ENCODE assay signal across 1 cellular context in the genomic region with DNA sequence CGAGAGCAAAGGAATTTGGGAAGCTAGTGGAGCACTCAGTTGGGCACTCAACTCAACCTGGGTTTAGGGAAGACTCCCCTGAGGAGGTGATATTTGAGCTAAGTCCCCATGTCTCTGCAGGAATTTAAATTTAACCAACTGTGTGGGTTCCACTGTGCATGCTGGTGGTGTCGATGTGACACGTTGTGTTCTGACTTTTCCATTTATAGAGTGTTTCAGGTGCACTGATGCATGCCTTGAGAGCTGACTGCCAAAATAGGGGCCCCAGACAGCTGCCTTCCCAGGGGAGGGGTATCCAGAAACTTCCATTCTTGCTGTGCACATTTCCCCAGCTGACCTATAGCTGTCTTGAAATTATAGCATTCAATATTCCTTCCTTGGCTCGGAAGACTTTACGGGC.
TF ChIP-seq lines count a peak whose summit lies in the region.

No MANE protein-coding gene starts in this region.

TF ChIP-seq in GM12878, 131 proteins besides CTCF, POLR2A, EP300 and RAD21 (continued from another document):
- TF ChIP-seq, protein P1, sequence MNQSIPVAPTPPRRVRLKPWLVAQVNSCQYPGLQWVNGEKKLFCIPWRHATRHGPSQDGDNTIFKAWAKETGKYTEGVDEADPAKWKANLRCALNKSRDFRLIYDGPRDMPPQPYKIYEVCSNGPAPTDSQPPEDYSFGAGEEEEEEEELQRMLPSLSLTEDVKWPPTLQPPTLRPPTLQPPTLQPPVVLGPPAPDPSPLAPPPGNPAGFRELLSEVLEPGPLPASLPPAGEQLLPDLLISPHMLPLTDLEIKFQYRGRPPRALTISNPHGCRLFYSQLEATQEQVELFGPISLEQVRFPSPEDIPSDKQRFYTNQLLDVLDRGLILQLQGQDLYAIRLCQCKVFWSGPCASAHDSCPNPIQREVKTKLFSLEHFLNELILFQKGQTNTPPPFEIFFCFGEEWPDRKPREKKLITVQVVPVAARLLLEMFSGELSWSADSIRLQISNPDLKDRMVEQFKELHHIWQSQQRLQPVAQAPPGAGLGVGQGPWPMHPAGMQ (IDR thresholded peaks at IDR 0.05; ENCODE audit: borderline replicate concordance), result no peak
- TF ChIP-seq BACH1 (IDR thresholded peaks at IDR 0.05; ENCODE audit: borderline replicate concordance) (no peak), NBN (IDR thresholded peaks at IDR 0.05) (no peak), IKZF2 (IDR thresholded peaks at IDR 0.05) (peak; percentile 18 to 28; a peak in 1 of 4 replicates), TARDBP (IDR thresholded peaks at IDR 0.05; ENCODE audit: borderline replicate concordance) (no peak), SRF (IDR thresholded peaks at IDR 0.05; ENCODE audit: low read depth in 2 of 2, low read length in 2 of 2) (0 out of 4 replicates have a peak, but pooled peaks of 1 of the 2 experiments have one; percentile 57), RFX5 (IDR thresholded peaks at IDR 0.05; ENCODE audit: low read depth, low read length) (no peak), IKZF1 (conservative IDR thresholded peaks at IDR 0.05) (peak; percentile 47; the same call in 1 of the 2 replicates), ZNF24 (IDR thresholded peaks at IDR 0.05) (no peak), TCF3 (IDR thresholded peaks at IDR 0.05; ENCODE audit: borderline replicate concordance, insufficient read depth, low read depth, low read length) (no peak), HDAC6 (IDR thresholded peaks at IDR 0.05; ENCODE audit: unreplicated experiment) (no peak), FOXK2 (IDR thresholded peaks at IDR 0.05) (no peak), SP1 (IDR thresholded peaks at IDR 0.05; ENCODE audit: low read depth, low read length) (no peak), TAF1 (IDR thresholded peaks at IDR 0.05; ENCODE audit: borderline replicate concordance, low read depth, low read length) (no peak), ATF7 (IDR thresholded peaks at IDR 0.05; ENCODE audit: low read depth) (no peak)
- TF ChIP-seq, protein P2, sequence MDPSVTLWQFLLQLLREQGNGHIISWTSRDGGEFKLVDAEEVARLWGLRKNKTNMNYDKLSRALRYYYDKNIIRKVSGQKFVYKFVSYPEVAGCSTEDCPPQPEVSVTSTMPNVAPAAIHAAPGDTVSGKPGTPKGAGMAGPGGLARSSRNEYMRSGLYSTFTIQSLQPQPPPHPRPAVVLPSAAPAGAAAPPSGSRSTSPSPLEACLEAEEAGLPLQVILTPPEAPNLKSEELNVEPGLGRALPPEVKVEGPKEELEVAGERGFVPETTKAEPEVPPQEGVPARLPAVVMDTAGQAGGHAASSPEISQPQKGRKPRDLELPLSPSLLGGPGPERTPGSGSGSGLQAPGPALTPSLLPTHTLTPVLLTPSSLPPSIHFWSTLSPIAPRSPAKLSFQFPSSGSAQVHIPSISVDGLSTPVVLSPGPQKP (IDR thresholded peaks at IDR 0.05; ENCODE audit: low read depth, low read length), result no peak
- TF ChIP-seq, protein P3, sequence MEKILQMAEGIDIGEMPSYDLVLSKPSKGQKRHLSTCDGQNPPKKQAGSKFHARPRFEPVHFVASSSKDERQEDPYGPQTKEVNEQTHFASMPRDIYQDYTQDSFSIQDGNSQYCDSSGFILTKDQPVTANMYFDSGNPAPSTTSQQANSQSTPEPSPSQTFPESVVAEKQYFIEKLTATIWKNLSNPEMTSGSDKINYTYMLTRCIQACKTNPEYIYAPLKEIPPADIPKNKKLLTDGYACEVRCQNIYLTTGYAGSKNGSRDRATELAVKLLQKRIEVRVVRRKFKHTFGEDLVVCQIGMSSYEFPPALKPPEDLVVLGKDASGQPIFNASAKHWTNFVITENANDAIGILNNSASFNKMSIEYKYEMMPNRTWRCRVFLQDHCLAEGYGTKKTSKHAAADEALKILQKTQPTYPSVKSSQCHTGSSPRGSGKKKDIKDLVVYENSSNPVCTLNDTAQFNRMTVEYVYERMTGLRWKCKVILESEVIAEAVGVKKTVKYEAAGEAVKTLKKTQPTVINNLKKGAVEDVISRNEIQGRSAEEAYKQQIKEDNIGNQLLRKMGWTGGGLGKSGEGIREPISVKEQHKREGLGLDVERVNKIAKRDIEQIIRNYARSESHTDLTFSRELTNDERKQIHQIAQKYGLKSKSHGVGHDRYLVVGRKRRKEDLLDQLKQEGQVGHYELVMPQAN (conservative IDR thresholded peaks at IDR 0.05), result no peak
- TF ChIP-seq, protein P4, sequence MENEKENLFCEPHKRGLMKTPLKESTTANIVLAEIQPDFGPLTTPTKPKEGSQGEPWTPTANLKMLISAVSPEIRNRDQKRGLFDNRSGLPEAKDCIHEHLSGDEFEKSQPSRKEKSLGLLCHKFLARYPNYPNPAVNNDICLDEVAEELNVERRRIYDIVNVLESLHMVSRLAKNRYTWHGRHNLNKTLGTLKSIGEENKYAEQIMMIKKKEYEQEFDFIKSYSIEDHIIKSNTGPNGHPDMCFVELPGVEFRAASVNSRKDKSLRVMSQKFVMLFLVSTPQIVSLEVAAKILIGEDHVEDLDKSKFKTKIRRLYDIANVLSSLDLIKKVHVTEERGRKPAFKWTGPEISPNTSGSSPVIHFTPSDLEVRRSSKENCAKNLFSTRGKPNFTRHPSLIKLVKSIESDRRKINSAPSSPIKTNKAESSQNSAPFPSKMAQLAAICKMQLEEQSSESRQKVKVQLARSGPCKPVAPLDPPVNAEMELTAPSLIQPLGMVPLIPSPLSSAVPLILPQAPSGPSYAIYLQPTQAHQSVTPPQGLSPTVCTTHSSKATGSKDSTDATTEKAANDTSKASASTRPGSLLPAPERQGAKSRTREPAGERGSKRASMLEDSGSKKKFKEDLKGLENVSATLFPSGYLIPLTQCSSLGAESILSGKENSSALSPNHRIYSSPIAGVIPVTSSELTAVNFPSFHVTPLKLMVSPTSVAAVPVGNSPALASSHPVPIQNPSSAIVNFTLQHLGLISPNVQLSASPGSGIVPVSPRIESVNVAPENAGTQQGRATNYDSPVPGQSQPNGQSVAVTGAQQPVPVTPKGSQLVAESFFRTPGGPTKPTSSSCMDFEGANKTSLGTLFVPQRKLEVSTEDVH (IDR thresholded peaks at IDR 0.05; ENCODE audit: low read depth, partially characterized antibody), result no peak
- TF ChIP-seq, protein P5, sequence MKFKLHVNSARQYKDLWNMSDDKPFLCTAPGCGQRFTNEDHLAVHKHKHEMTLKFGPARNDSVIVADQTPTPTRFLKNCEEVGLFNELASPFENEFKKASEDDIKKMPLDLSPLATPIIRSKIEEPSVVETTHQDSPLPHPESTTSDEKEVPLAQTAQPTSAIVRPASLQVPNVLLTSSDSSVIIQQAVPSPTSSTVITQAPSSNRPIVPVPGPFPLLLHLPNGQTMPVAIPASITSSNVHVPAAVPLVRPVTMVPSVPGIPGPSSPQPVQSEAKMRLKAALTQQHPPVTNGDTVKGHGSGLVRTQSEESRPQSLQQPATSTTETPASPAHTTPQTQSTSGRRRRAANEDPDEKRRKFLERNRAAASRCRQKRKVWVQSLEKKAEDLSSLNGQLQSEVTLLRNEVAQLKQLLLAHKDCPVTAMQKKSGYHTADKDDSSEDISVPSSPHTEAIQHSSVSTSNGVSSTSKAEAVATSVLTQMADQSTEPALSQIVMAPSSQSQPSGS (IDR thresholded peaks at IDR 0.05; ENCODE audit: low read length), result no peak
- TF ChIP-seq, protein P6, sequence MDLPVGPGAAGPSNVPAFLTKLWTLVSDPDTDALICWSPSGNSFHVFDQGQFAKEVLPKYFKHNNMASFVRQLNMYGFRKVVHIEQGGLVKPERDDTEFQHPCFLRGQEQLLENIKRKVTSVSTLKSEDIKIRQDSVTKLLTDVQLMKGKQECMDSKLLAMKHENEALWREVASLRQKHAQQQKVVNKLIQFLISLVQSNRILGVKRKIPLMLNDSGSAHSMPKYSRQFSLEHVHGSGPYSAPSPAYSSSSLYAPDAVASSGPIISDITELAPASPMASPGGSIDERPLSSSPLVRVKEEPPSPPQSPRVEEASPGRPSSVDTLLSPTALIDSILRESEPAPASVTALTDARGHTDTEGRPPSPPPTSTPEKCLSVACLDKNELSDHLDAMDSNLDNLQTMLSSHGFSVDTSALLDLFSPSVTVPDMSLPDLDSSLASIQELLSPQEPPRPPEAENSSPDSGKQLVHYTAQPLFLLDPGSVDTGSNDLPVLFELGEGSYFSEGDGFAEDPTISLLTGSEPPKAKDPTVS (IDR thresholded peaks at IDR 0.05; ENCODE audit: low read depth, low read length), result no peak
